ENCODE assay signal across 17 cellular contexts in the genomic region with DNA sequence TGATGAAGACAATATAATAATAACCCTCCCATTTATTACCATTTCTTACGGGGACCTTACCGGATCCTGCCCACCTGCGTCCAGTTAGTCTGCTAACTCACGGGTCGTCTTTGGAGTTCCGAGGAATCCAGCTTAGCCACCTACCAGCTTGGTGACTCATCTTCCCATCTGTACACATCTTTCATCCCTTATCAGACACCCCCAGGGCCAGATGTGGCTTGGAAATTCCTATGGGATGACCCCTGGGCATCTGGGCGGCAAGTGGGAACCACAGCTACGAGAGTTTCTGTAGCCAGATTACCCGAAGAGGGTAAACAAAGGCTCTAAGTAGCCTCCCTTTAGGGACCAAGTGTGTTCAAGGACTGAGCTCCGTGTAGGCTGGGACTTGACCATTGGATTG. TPM values are rescaled to one million over a fixed set of nuclear protein-coding genes. Genes with fewer than 3 reads are reported as not detected.
DNase-seq lines count a peak whose midpoint lies in the region; TF ChIP-seq lines count a peak whose summit lies in the region.
"Had no signal": no experiment of that assay in that cellular context is flagged by ENCODE, and none has a peak within 500 bp of the region (broad histone marks: within the 10 kb centered on the region; RNA-seq: fewer than 3 reads in every experiment).

No MANE protein-coding gene starts in this region.

- H4K20me1 ChIP-seq in hepatocyte (ENCODE audit: insufficient read depth, poor library complexity, severe bottlenecking) (no peaks in the 10 kb centered on the region), OCI-LY7 (ENCODE audit: insufficient read depth, low read length) (no peaks in the 10 kb centered on the region)

- H3K36me3 Mint-ChIP-seq in activated CD4-positive, alpha-beta T cell treated with anti-CD3 and anti-CD28 coated beads, Interleukin-2, amount 10 ng/mL, durations not matched to agents 24 days and 14 days (ENCODE audit: low read depth): peaks cover 2% of the 10 kb centered on the region
- H3K36me3 Mint-ChIP-seq in chondrocyte (ENCODE audit: low read depth): no peaks in the 10 kb centered on the region

- H3K4me3 Mint-ChIP-seq in activated CD4-positive, alpha-beta T cell treated with anti-CD3 and anti-CD28 coated beads, Interleukin-2, amount 10 ng/mL, durations not matched to agents 24 days and 14 days: no peak overlapping the region
- H3K4me3 Mint-ChIP-seq in chondrocyte (ENCODE audit: unreplicated experiment): no peak overlapping the region
- H3K4me3 Mint-ChIP-seq: CD8-positive, alpha-beta T cell had no signal

- intact Hi-C loops in activated CD4-positive, alpha-beta T cell treated with anti-CD3 and anti-CD28 coated beads, Interleukin-2, amount 10 ng/mL, durations not matched to agents 24 days and 14 days (cut with micrococcal nuclease): loop anchor here (10.0 kb wide), 1 partner anchor 504 kb away; a partner anchor contains a TSS
- intact Hi-C loops in OCI-LY7 (cut with micrococcal nuclease; ENCODE audit: unreplicated experiment): no loop called here

- H3K79me2 ChIP-seq in hepatocyte (peaks cover 34% of the 10 kb centered on the region), OCI-LY7 (ENCODE audit: insufficient read depth, low read depth, low read length) (no peaks in the 10 kb centered on the region)

- H3K4me2 ChIP-seq in hepatocyte (no peak overlapping the region), OCI-LY7 (ENCODE audit: low read length) (no peak overlapping the region)

- POLR2A ChIA-PET in OCI-LY7 (lab: Charles Lee): no interaction called here

- no peaks in the 10 kb centered on the region for H3K27me3 ChIP-seq in hepatocyte
- H3K27me3 ChIP-seq: SJCRH30 had no signal

- H3K4me3 ChIP-seq in hepatocyte (no peak overlapping the region), OCI-LY7 (ENCODE audit: low read depth, low read length, poor library complexity, severe bottlenecking) (no peak overlapping the region)
- H3K4me3 ChIP-seq: SJCRH30 had no signal

- H3K4me1 Mint-ChIP-seq in activated CD4-positive, alpha-beta T cell treated with anti-CD3 and anti-CD28 coated beads, Interleukin-2, amount 10 ng/mL, durations not matched to agents 24 days and 14 days: peaks cover 21% of the 10 kb centered on the region
- H3K4me1 Mint-ChIP-seq in chondrocyte (ENCODE audit: low read depth): peaks cover 19% of the 10 kb centered on the region

- no peak overlapping the region for H2AFZ ChIP-seq in hepatocyte
- no peak overlapping the region for H2AFZ ChIP-seq in OCI-LY7 (ENCODE audit: low read length)

- H3K27ac Mint-ChIP-seq in activated CD4-positive, alpha-beta T cell treated with anti-CD3 and anti-CD28 coated beads, Interleukin-2, amount 10 ng/mL, durations not matched to agents 24 days and 14 days: no peak overlapping the region
- no peak overlapping the region for H3K27ac Mint-ChIP-seq in chondrocyte (ENCODE audit: unreplicated experiment)
- H3K27ac Mint-ChIP-seq: CD8-positive, alpha-beta T cell had no signal

- no peaks in the 10 kb centered on the region for H3K9me3 ChIP-seq in hepatocyte (ENCODE audit: low read depth)
- H3K9me3 ChIP-seq in OCI-LY7 (ENCODE audit: low read length): no peaks in the 10 kb centered on the region
- H3K9me3 ChIP-seq: SJCRH30 had no signal

- DNase-seq in NCI-H82 (lab: John Stamatoyannopoulos, UW) (peak; percentile 15), NCI-H82 treated with DMSO at 0.1 percent for 48 hours (lab: John Stamatoyannopoulos, UW; ENCODE audit: unreplicated experiment) (no peak), RPMI7951 (ENCODE audit: low read depth) (peak; percentile 68), hepatocyte (ENCODE audit: low spot score) (no peak), OCI-LY7 (ENCODE audit: low spot score) (no peak), chondrocyte (ENCODE audit: low spot score) (no peak), NCI-H2081 treated with DMSO at 0.1 percent for 48 hours (lab: John Stamatoyannopoulos, UW) (no peak)
- no peak for DNase-seq in activated CD4-positive, alpha-beta T cell treated with anti-CD3 and anti-CD28 coated beads, Interleukin-2, amount 10 ng/mL, durations not matched to agents 24 days and 14 days
- DNase-seq: DMS79; GF-D8; GOT3; NCI-H1092; NCI-H526 treated with DMSO at 0.1 percent for 48 hours; NK-92 treated with Interleukin-12 subunit alpha and Interleukin-12 subunit beta, amount 100 ng/mL, for 24 hours had no signal

- WGBS in hepatocyte (ENCODE audit: low lambda C conversion rate, missing lambda C conversion rate): 34% methylated on average over 10 of the region's 10 CpGs

- BruUV-seq in OCI-LY7 (replicated peaks; lab: Mats Ljungman, UMichigan): no TSS peak

- H3K4me1 ChIP-seq in hepatocyte (ENCODE audit: insufficient read depth): peaks cover 40% of the 10 kb centered on the region
- H3K4me1 ChIP-seq in OCI-LY7 (ENCODE audit: insufficient read depth, low read length, poor library complexity, severe bottlenecking): peaks cover 5% of the 10 kb centered on the region

- H3K9me2 ChIP-seq in hepatocyte (replicated peaks; ENCODE audit: insufficient read depth) (no peaks in the 10 kb centered on the region), OCI-LY7 (ENCODE audit: insufficient read depth, low read length) (no peaks in the 10 kb centered on the region)

- no peaks in the 10 kb centered on the region for H3K9me3 Mint-ChIP-seq in activated CD4-positive, alpha-beta T cell treated with anti-CD3 and anti-CD28 coated beads, Interleukin-2, amount 10 ng/mL, durations not matched to agents 24 days and 14 days
- no peaks in the 10 kb centered on the region for H3K9me3 Mint-ChIP-seq in chondrocyte (ENCODE audit: low read depth)
- H3K9me3 Mint-ChIP-seq: CD8-positive, alpha-beta T cell had no signal

- H3K27me3 Mint-ChIP-seq in activated CD4-positive, alpha-beta T cell treated with anti-CD3 and anti-CD28 coated beads, Interleukin-2, amount 10 ng/mL, durations not matched to agents 24 days and 14 days: no peaks in the 10 kb centered on the region
- no peaks in the 10 kb centered on the region for H3K27me3 Mint-ChIP-seq in chondrocyte (ENCODE audit: low read depth)

- CTCF ChIA-PET in OCI-LY7 (lab: Charles Lee; ENCODE audit: unreplicated experiment): no interaction called here

- H3K36me3 ChIP-seq in hepatocyte (replicated peaks; ENCODE audit: insufficient read depth, low read depth) (no peaks in the 10 kb centered on the region), OCI-LY7 (ENCODE audit: insufficient read depth, low read length) (no peaks in the 10 kb centered on the region)
- H3K36me3 ChIP-seq: SJCRH30 had no signal

- TF ChIP-seq CTCF in hepatocyte (IDR thresholded peaks at IDR 0.05; ENCODE audit: poor library complexity): no peak
- no peak for TF ChIP-seq CTCF in OCI-LY7 (conservative IDR thresholded peaks at IDR 0.05; ENCODE audit: low read length)
- TF ChIP-seq CTCF in chondrocyte (IDR thresholded peaks at IDR 0.05): no peak

- peak overlapping the region; percentile 60 for H3K27ac ChIP-seq in hepatocyte
- H3K27ac ChIP-seq in OCI-LY7 (ENCODE audit: low read depth, low read length, poor library complexity, severe bottlenecking): no peak overlapping the region
- H3K27ac ChIP-seq: 22Rv1, SJCRH30 had no signal

RNA-seq across cellular contexts. Expression of a gene that starts 12.8 kb away (rescaled TPM):
- 0.29 and 0.96 TPM in 2 replicates for total RNA-seq in RPMI7951 (2014; rRNA removed; shearing (Covaris generic))
- total RNA-seq in hepatocyte (44.2 and 65.1 TPM in 2 replicates), OCI-LY7 (2022) (1.5 and 1.8 TPM in 2 replicates), chondrocyte (10.6 to 17.2 TPM (median 15.1 TPM) in 3 replicates)
- polyA plus RNA-seq in hepatocyte: 84.9 and 91.2 TPM in 2 replicates
- 22.7 and 23.6 TPM in 2 replicates for total RNA-seq in activated CD4-positive, alpha-beta T cell treated with anti-CD3 and anti-CD28 coated beads, Interleukin-2, amount 10 ng/mL, durations not matched to agents 24 days and 14 days
- 0.19 and 0.44 TPM in 2 replicates for total RNA-seq in OCI-LY7 (2014; rRNA removed; shearing (Covaris generic))

Comparison
In these comparisons a context has a peak if more than half of its experiments do, and no peak if none do; other contexts are left out.
1. DNase-seq: peak in NCI-H82 (single experiment) and RPMI7951 (single experiment); none in NCI-H82 treated with DMSO at 0.1 percent for 48 hours (single experiment), hepatocyte (single experiment), activated CD4-positive, alpha-beta T cell treated with anti-CD3 and anti-CD28 coated beads, Interleukin-2, amount 10 ng/mL, durations not matched to agents 24 days and 14 days (single experiment), OCI-LY7 (single experiment), chondrocyte (single experiment) and NCI-H2081 treated with DMSO at 0.1 percent for 48 hours (single experiment).